8 cellular contexts compared by ENCODE assay signal in the genomic region with DNA sequence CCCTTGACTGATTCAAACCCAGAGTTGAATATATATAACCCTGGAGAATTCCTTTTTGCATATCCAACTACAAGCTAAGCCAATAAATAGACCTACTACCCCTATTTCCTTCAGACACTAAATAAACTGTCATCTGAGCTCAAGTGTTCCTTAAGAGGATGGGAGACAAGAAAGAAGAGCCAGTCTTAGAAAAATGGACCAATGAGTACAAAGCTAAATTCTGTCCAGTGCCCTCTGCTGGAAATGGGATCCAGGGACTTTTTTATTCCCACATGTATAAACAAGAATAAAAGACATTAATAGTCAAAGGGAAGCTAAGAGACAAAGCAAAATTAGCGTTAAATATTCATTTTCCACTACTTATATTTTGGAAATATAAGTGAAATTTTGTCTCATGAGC. TPM values are rescaled to one million over a fixed set of nuclear protein-coding genes. Genes with fewer than 3 reads are reported as not detected.
DNase-seq lines count a peak whose midpoint lies in the region; ATAC-seq and TF ChIP-seq lines count a peak whose summit lies in the region.

No MANE protein-coding gene starts in this region.

- peak; percentile 48 for TF ChIP-seq CTCF in neural crest cell (conservative IDR thresholded peaks at IDR 0.05)

- peak overlapping the region; percentile 32 for H3K4me3 Mint-ChIP-seq in neural crest cell

- peaks cover 2% of the 10 kb centered on the region for H3K9me3 Mint-ChIP-seq in neural crest cell

- DNase-seq in EH (ENCODE audit: low read depth) (peak; percentile 58), MV-4-11 (lab: John Stamatoyannopoulos, UW) (peak; percentile 20), cerebellar cortex (ENCODE audit: low spot score) (peak; percentile 49), neural crest cell (ENCODE audit: low read depth, low spot score) (no peak), NCI-H128 (lab: John Stamatoyannopoulos, UW; ENCODE audit: unreplicated experiment) (no peak), pons (ENCODE audit: low spot score) (no peak)

- peaks cover 64% of the 10 kb centered on the region for H3K4me1 Mint-ChIP-seq in neural crest cell

- H3K36me3 Mint-ChIP-seq in neural crest cell (ENCODE audit: low read depth): peaks cover 47% of the 10 kb centered on the region

- no peak overlapping the region for H3K27ac Mint-ChIP-seq in neural crest cell (ENCODE audit: unreplicated experiment)

- ATAC-seq in GM18867 (IDR thresholded peaks at IDR 0.05; ENCODE audit: unreplicated experiment) (no peak), GM18873 (IDR thresholded peaks at IDR 0.05; ENCODE audit: low FRiP score, unreplicated experiment) (no peak)

- H3K27me3 Mint-ChIP-seq in neural crest cell (ENCODE audit: low read depth): peaks cover 28% of the 10 kb centered on the region

RNA-seq across cellular contexts. Expression of a gene that starts 4.8 kb away (rescaled TPM):
- total RNA-seq in neural crest cell: 138 and 145 TPM in 2 replicates

RNA-seq across cellular contexts. Expression of a gene that starts 5.4 kb away (rescaled TPM):
- 36.7 and 39.3 TPM in 2 replicates for total RNA-seq in neural crest cell

RNA-seq across cellular contexts. Expression of a gene that starts 14.5 kb away (rescaled TPM):
- total RNA-seq in neural crest cell: 58.2 and 62.3 TPM in 2 replicates

RNA-seq across cellular contexts. Expression of a gene that starts 34.7 kb away (rescaled TPM):
- total RNA-seq in neural crest cell: 15.4 and 17.4 TPM in 2 replicates

RNA-seq across cellular contexts. Expression of a gene that starts 41.0 kb away (rescaled TPM):
- total RNA-seq in neural crest cell: 93.7 and 98.2 TPM in 2 replicates

Comparison
In these comparisons a context has a peak if more than half of its experiments do, and no peak if none do; other contexts are left out.
1. DNase-seq: peak in EH (single experiment), MV-4-11 (single experiment) and cerebellar cortex (single experiment); none in neural crest cell (single experiment), NCI-H128 (single experiment) and pons (single experiment).